Comparison of ENCODE assay signal across 8 cellular contexts in genomic region chr4:3291969-3292570, GRCh38. TPM values are rescaled to one million over a fixed set of nuclear protein-coding genes. Genes with fewer than 3 reads are reported as not detected.
DNase-seq lines count a peak whose midpoint lies in the region; ATAC-seq, FAIRE-seq and TF ChIP-seq lines count a peak whose summit lies in the region.

No MANE protein-coding gene starts in this region.

- ATAC-seq in GM18498 (IDR thresholded peaks at IDR 0.05; ENCODE audit: unreplicated experiment) (peak; percentile 22), HG03103 (IDR thresholded peaks at IDR 0.05; ENCODE audit: low read depth, unreplicated experiment) (peak; percentile 6)

- CTCF ChIA-PET in AG04449 (lab: Yijun Ruan, JAX) = interaction anchor here (1.0 kb wide), 1 partner anchor 189 kb away, joined by 3 read pairs; no protein-coding TSS in a partner anchor

- H3K4me1 ChIP-seq in keratinocyte (ENCODE audit: control insufficient read depth, extremely low read depth, insufficient read depth, low read length) = peaks cover 11% of the 10 kb centered on the region

- H3K4me3 ChIP-seq in AG04449 (ENCODE audit: low read depth, low read length) (peak overlapping the region; percentile 89), keratinocyte (ENCODE audit: control insufficient read depth in 2 of 3, extremely low read depth in 1 of 3, insufficient read depth in 2 of 3, low read depth in 1 of 3, low read length in 3 of 3) (peak overlapping the region; percentile 58 to 78 (median 76))

- no peaks in the 10 kb centered on the region for H3K79me2 ChIP-seq in keratinocyte (ENCODE audit: control insufficient read depth, insufficient read depth, low read length)

- no peaks in the 10 kb centered on the region for H4K20me1 ChIP-seq in keratinocyte (ENCODE audit: control insufficient read depth, extremely low read depth, insufficient read depth, low read length)

- H3K9me3 ChIP-seq in keratinocyte (ENCODE audit: control insufficient read depth, low read depth, low read length) = no peaks in the 10 kb centered on the region

- peak overlapping the region; percentile 93 for H3K4me2 ChIP-seq in keratinocyte (ENCODE audit: control insufficient read depth, extremely low read depth, insufficient read depth, low read depth, low read length)

- POLR2A ChIA-PET in AG04449 (lab: Yijun Ruan, JAX) = interaction anchor here (0.6 to 1.0 kb wide), 2 partner anchors 20 to 183 kb away, joined by 3 to 5 read pairs; no protein-coding TSS in a partner anchor

- peak overlapping the region; percentile 89 for H3K27ac ChIP-seq in caudate nucleus (ENCODE audit: low read depth, low read length)
- H3K27ac ChIP-seq in keratinocyte (ENCODE audit: control insufficient read depth, insufficient read depth, low read length) = peak overlapping the region; percentile 49

- peak overlapping the region; percentile 72 for H3K9ac ChIP-seq in keratinocyte (ENCODE audit: control insufficient read depth, extremely low read depth, insufficient read depth, low read length)

- H2AFZ ChIP-seq in keratinocyte (ENCODE audit: control insufficient read depth, low read length) = peak overlapping the region; percentile 91

- no peaks in the 10 kb centered on the region for H3K9me1 ChIP-seq in keratinocyte (ENCODE audit: control insufficient read depth, extremely low read depth, insufficient read depth, low read length)

- peaks cover 21% of the 10 kb centered on the region for H3K27me3 ChIP-seq in keratinocyte (ENCODE audit: control insufficient read depth, extremely low read depth, insufficient read depth, low read length)

- DNase-seq in AG04449 (ENCODE audit: low read depth, low spot score) (no peak), RPMI7951 (ENCODE audit: low read depth) (peak; percentile 71), caudate nucleus (lab: John Stamatoyannopoulos, UW) (peak in 15 of 61 donors; percentile 28 to 75 (median 68)), keratinocyte (ENCODE audit: low read depth, low spot score) (no peak), NCI-H1436 (lab: John Stamatoyannopoulos, UW) (no peak)
- peak; percentile 28 to 43 for DNase-seq in stimulated activated CD4-positive, alpha-beta T cell treated with anti-CD3 and anti-CD28 coated beads, Interleukin-2, amount 100 ng/mL, for 24 hours

- H3K36me3 ChIP-seq in keratinocyte (ENCODE audit: control insufficient read depth in 2 of 2, extremely low read depth in 1 of 2, insufficient read depth in 2 of 2, low read length in 2 of 2) = no peaks in the 10 kb centered on the region

- FAIRE-seq in keratinocyte (lab: Jason Lieb, UNC) = no peak

- dilution Hi-C loops in keratinocyte (cut with MboI; ENCODE audit: extremely low pct_ligation_motif_present, low sequenced_read_pairs) = no loop called here

- TF ChIP-seq CTCF in AG04449 (IDR thresholded peaks at IDR 0.05; ENCODE audit: insufficient read depth, low read length, missing control alignments) = no peak
- no peak for TF ChIP-seq CTCF in keratinocyte (optimal IDR thresholded peaks at IDR 0.05 in 1 of 3, IDR thresholded peaks at IDR 0.05 in 1 of 3, conservative IDR thresholded peaks at IDR 0.05 in 1 of 3; ENCODE audit: extremely low read depth in 1 of 3, insufficient read depth in 2 of 3, low read length in 3 of 3)

RNA-seq across cellular contexts. Expression of gene RGS12, which starts 0.8 kb away (rescaled TPM):
- 7.6 and 9.2 TPM in 2 replicates for total RNA-seq in RPMI7951 (2014; rRNA removed; shearing (Covaris generic))
- polyA plus RNA-seq in keratinocyte = 25.2 to 43.6 TPM (median 34.0 TPM) in 3 replicates
- 30.3 TPM for polyA plus RNA-seq in keratinocyte (2011; ENCODE audit: low read depth)
- 16.7 and 31.8 TPM in 2 replicates for polyA plus RNA-seq in keratinocyte (2011; cell fraction: cytosol; rRNA removed)
- polyA plus RNA-seq in keratinocyte (2011; cell fraction: nucleus; rRNA removed) = 65.7 and 72.3 TPM in 2 replicates
- polyA plus RNA-seq in keratinocyte (2012; ENCODE audit: low replicate concordance) = 52.5 and 56.8 TPM in 2 replicates
- polyA minus RNA-seq in keratinocyte = 28.3 to 64.5 TPM (median 33.2 TPM) in 3 replicates
- polyA minus RNA-seq in keratinocyte (2011; cell fraction: cytosol; rRNA and poly(A)+ RNA removed) = 60.2 TPM
- 46.2 and 130 TPM in 2 replicates for polyA minus RNA-seq in keratinocyte (2011; cell fraction: nucleus; rRNA and poly(A)+ RNA removed)

RNA-seq across cellular contexts. Expression of gene MSANTD1, which starts 43.1 kb away (rescaled TPM):
- total RNA-seq in RPMI7951 (2014; rRNA removed; shearing (Covaris generic)) = 0.10 and 0.12 TPM in 2 replicates
- polyA plus RNA-seq in keratinocyte = 0.05 to 0.13 TPM in 2 of 3 replicates, not detected in the other
- polyA plus RNA-seq in keratinocyte (2011; ENCODE audit: low read depth) = not detected
- polyA plus RNA-seq in keratinocyte (2011; cell fraction: cytosol; rRNA removed) = not detected in 2 replicates
- 0.70 and 1.1 TPM in 2 replicates for polyA plus RNA-seq in keratinocyte (2011; cell fraction: nucleus; rRNA removed)
- 0.06 and 0.21 TPM in 2 replicates for polyA plus RNA-seq in keratinocyte (2012; ENCODE audit: low replicate concordance)
- 0.30 to 0.93 TPM (median 0.33 TPM) in 3 replicates for polyA minus RNA-seq in keratinocyte
- polyA minus RNA-seq in keratinocyte (2011; cell fraction: cytosol; rRNA and poly(A)+ RNA removed) = not detected
- 1.6 and 4.0 TPM in 2 replicates for polyA minus RNA-seq in keratinocyte (2011; cell fraction: nucleus; rRNA and poly(A)+ RNA removed)

Comparison
In these comparisons a context has a peak if more than half of its experiments do, and no peak if none do; other contexts are left out.
1. DNase-seq: peak in RPMI7951 (single experiment) and stimulated activated CD4-positive, alpha-beta T cell treated with anti-CD3 and anti-CD28 coated beads, Interleukin-2, amount 100 ng/mL, for 24 hours (2 of 2); none in AG04449 (single experiment), keratinocyte (single experiment) and NCI-H1436 (single experiment).